ENCODE assay signal across 14 cellular contexts in genomic region chr19:54035215-54036178, GRCh38. TPM values are rescaled to one million over a fixed set of nuclear protein-coding genes. Genes with fewer than 3 reads are reported as not detected.
DNase-seq lines count a peak whose midpoint lies in the region; ATAC-seq and TF ChIP-seq lines count a peak whose summit lies in the region.
"Had no signal": no experiment of that assay in that cellular context is flagged by ENCODE, and none has a peak within 500 bp of the region (broad histone marks: within the 10 kb centered on the region; RNA-seq: fewer than 3 reads in every experiment).

No MANE protein-coding gene starts in this region.

- BruUV-seq in PC-9 (replicated peaks; lab: Mats Ljungman, UMichigan): no TSS peak

- WGBS in esophagus squamous epithelium, 2 donors: 40 to 41% methylated on average over 4 of the region's 4 CpGs
- WGBS in thyroid gland, 2 donors: 45 to 56% methylated on average over 4 of the region's 4 CpGs

- H3K27me3 ChIP-seq in PC-9 (ENCODE audit: insufficient read depth, low read depth): no peaks in the 10 kb centered on the region
- H3K27me3 ChIP-seq in effector memory CD4-positive, alpha-beta T cell (replicated peaks; ENCODE audit: control insufficient read depth, insufficient read depth, low read length, poor library complexity, severe bottlenecking): no peaks in the 10 kb centered on the region
- peaks cover 0 to 24% (median 0%) of the 10 kb centered on the region in 4 donors for H3K27me3 ChIP-seq in esophagus squamous epithelium
- no peaks in the 10 kb centered on the region for H3K27me3 ChIP-seq in thyroid gland

- H3K9me3 Mint-ChIP-seq in neural crest cell: peaks cover 2% of the 10 kb centered on the region
- H3K9me3 Mint-ChIP-seq: activated naive CD8-positive, alpha-beta T cell treated with anti-CD3 and anti-CD28 coated beads for 36 hours had no signal

- peaks cover 13% of the 10 kb centered on the region for H3K4me1 Mint-ChIP-seq in neural crest cell
- H3K4me1 Mint-ChIP-seq: activated naive CD8-positive, alpha-beta T cell treated with anti-CD3 and anti-CD28 coated beads for 36 hours; IgD-negative memory B cell had no signal

- CTCF ChIA-PET in PC-9 (lab: Charles Lee): interaction anchor here (0.6 kb wide), 1 partner anchor 11 kb away, joined by 3 read pairs; no protein-coding TSS in a partner anchor

- H3F3A ChIP-seq in PC-9 (ENCODE audit: insufficient read depth, low read depth): peaks cover 8% of the 10 kb centered on the region

- intact Hi-C loops in PC-9 (cut with micrococcal nuclease; ENCODE audit: unreplicated experiment) (loop anchor here (10.0 kb wide), 1 partner anchor 841 kb away; the partner anchor contains the start of gene ZNF665), esophagus squamous epithelium (cut with DNase I) (no loop called here), thyroid gland (cut with DNase I) (no loop called here)

- H3K9me2 ChIP-seq in PC-9 (ENCODE audit: insufficient read depth): no peaks in the 10 kb centered on the region

- H3K4me2 ChIP-seq in PC-9: peak overlapping the region; percentile 42

- no peak for ATAC-seq in GM21423 (IDR thresholded peaks at IDR 0.05; ENCODE audit: unreplicated experiment)

- H3K79me2 ChIP-seq in PC-9 (ENCODE audit: low read depth): no peaks in the 10 kb centered on the region

- H2AFZ ChIP-seq in PC-9: 0 out of 2 replicates have a peak overlapping the region, but pooled peaks have one; percentile 59

- DNase-seq in DMS 273 treated with DMSO at 0.1 percent for 48 hours (lab: John Stamatoyannopoulos, UW) (peak; percentile 26), PC-9 (peak; percentile 32 to 75), epithelial cell of prostate (ENCODE audit: low read depth, low spot score) (peak; percentile 20), neural crest cell (ENCODE audit: low read depth, low spot score) (no peak), esophagus squamous epithelium (lab: John Stamatoyannopoulos, UW) (no peak), thyroid gland (no peak)
- no peak for DNase-seq in effector memory CD4-positive, alpha-beta T cell
- DNase-seq: activated naive CD8-positive, alpha-beta T cell treated with anti-CD3 and anti-CD28 coated beads for 36 hours; DMS153; nucleus accumbens; WERI-Rb-1 had no signal

- TF ChIP-seq CTCF in PC-9 (conservative IDR thresholded peaks at IDR 0.05) (no peak), neural crest cell (conservative IDR thresholded peaks at IDR 0.05) (no peak), esophagus squamous epithelium (IDR thresholded peaks at IDR 0.05) (no peak), thyroid gland (IDR thresholded peaks at IDR 0.05) (no peak)

- POLR2A ChIA-PET in PC-9 (lab: Charles Lee; ENCODE audit: unreplicated experiment): interaction anchor here (0.6 to 0.7 kb wide), 3 partner anchors 60 to 228 kb away, joined by 4 to 9 read pairs (median 7); no protein-coding TSS in a partner anchor

- no peaks in the 10 kb centered on the region for H3K36me3 Mint-ChIP-seq in neural crest cell (ENCODE audit: low read depth)
- H3K36me3 Mint-ChIP-seq: activated naive CD8-positive, alpha-beta T cell treated with anti-CD3 and anti-CD28 coated beads for 36 hours; IgD-negative memory B cell had no signal

- no peak overlapping the region for H3K4me3 Mint-ChIP-seq in neural crest cell
- H3K4me3 Mint-ChIP-seq: activated naive CD8-positive, alpha-beta T cell treated with anti-CD3 and anti-CD28 coated beads for 36 hours; IgD-negative memory B cell had no signal

- H3K4me3 ChIP-seq in PC-9 (no peak overlapping the region), esophagus squamous epithelium (no peak overlapping the region), thyroid gland (replicated peaks in 1 of 3) (no peak overlapping the region)
- H3K4me3 ChIP-seq in effector memory CD4-positive, alpha-beta T cell (ENCODE audit: insufficient read depth, low read depth, low read length, poor library complexity, severe bottlenecking): no peak overlapping the region

- H3K4me1 ChIP-seq in PC-9 (replicated peaks; ENCODE audit: insufficient read depth): peaks cover 21% of the 10 kb centered on the region
- H3K4me1 ChIP-seq in effector memory CD4-positive, alpha-beta T cell (ENCODE audit: control insufficient read depth, insufficient read depth, low read length, poor library complexity, severe bottlenecking): no peaks in the 10 kb centered on the region
- H3K4me1 ChIP-seq in esophagus squamous epithelium: no peaks in the 10 kb centered on the region
- no peaks in the 10 kb centered on the region for H3K4me1 ChIP-seq in thyroid gland

- peaks cover 16% of the 10 kb centered on the region for H3K27me3 Mint-ChIP-seq in neural crest cell (ENCODE audit: low read depth)

- no peaks in the 10 kb centered on the region for H4K20me1 ChIP-seq in PC-9 (ENCODE audit: insufficient read depth)

- TF ChIP-seq POLR2A in esophagus squamous epithelium (IDR thresholded peaks at IDR 0.05): no peak
- TF ChIP-seq POLR2A in thyroid gland (IDR thresholded peaks at IDR 0.05): no peak

- no peaks in the 10 kb centered on the region for H3K36me3 ChIP-seq in PC-9 (ENCODE audit: low read depth)
- no peaks in the 10 kb centered on the region for H3K36me3 ChIP-seq in effector memory CD4-positive, alpha-beta T cell (ENCODE audit: control insufficient read depth, insufficient read depth, low read length)
- no peaks in the 10 kb centered on the region for H3K36me3 ChIP-seq in esophagus squamous epithelium
- no peaks in the 10 kb centered on the region for H3K36me3 ChIP-seq in thyroid gland
- H3K36me3 ChIP-seq: WERI-Rb-1 had no signal

- peak overlapping the region; percentile 84 for H3K27ac Mint-ChIP-seq in neural crest cell (ENCODE audit: unreplicated experiment)
- H3K27ac Mint-ChIP-seq: activated naive CD8-positive, alpha-beta T cell treated with anti-CD3 and anti-CD28 coated beads for 36 hours; IgD-negative memory B cell had no signal

- H3K27ac ChIP-seq in PC-9 (peak overlapping the region; percentile 36), epithelial cell of prostate (peak overlapping the region; percentile 35), esophagus squamous epithelium (no peak overlapping the region), thyroid gland (no peak overlapping the region)
- no peak overlapping the region for H3K27ac ChIP-seq in effector memory CD4-positive, alpha-beta T cell (ENCODE audit: insufficient read depth, low read length, poor library complexity, severe bottlenecking)
- H3K27ac ChIP-seq: WERI-Rb-1 had no signal

- H3K9me3 ChIP-seq in PC-9 (ENCODE audit: insufficient read depth, low read depth): no peaks in the 10 kb centered on the region
- no peaks in the 10 kb centered on the region for H3K9me3 ChIP-seq in effector memory CD4-positive, alpha-beta T cell (ENCODE audit: control insufficient read depth, low read length)
- no peaks in the 10 kb centered on the region for H3K9me3 ChIP-seq in esophagus squamous epithelium
- no peaks in the 10 kb centered on the region for H3K9me3 ChIP-seq in thyroid gland

RNA-seq across cellular contexts. Expression of gene VSTM1, which starts 28.2 kb away (rescaled TPM):
- total RNA-seq in PC-9 (2021) (0.59 TPM in 1 of 2 replicates, not detected in the other), neural crest cell (not detected in 2 replicates), esophagus squamous epithelium (not detected), thyroid gland (not detected)
- total RNA-seq: activated naive CD8-positive, alpha-beta T cell treated with anti-CD3 and anti-CD28 coated beads for 36 hours; NCI-H460 had no signal

RNA-seq across cellular contexts. Expression of gene CACNG6, which starts 44.1 kb away (rescaled TPM):
- total RNA-seq in PC-9 (2021) (11.5 and 18.7 TPM in 2 replicates), neural crest cell (0.77 and 0.82 TPM in 2 replicates), esophagus squamous epithelium (1 to 10 TPM in 1 of 4 donors, not detected in 3; 1.4 TPM), thyroid gland (not detected)
- total RNA-seq: activated naive CD8-positive, alpha-beta T cell treated with anti-CD3 and anti-CD28 coated beads for 36 hours had no signal

RNA-seq across cellular contexts. Expression of gene TARM1, which starts 45.7 kb away (rescaled TPM):
- total RNA-seq in PC-9 (2021) (not detected in 2 replicates), neural crest cell (not detected in 2 replicates), esophagus squamous epithelium (not detected), thyroid gland (not detected)
- total RNA-seq: activated naive CD8-positive, alpha-beta T cell treated with anti-CD3 and anti-CD28 coated beads for 36 hours; NCI-H460 had no signal

Comparison
In these comparisons a context has a peak if more than half of its experiments do, and no peak if none do; other contexts are left out.
1. DNase-seq: peak in DMS 273 treated with DMSO at 0.1 percent for 48 hours (single experiment), PC-9 (2 of 2) and epithelial cell of prostate (single experiment); none in neural crest cell (single experiment), effector memory CD4-positive, alpha-beta T cell (0 of 3), esophagus squamous epithelium (single experiment) and thyroid gland (0 of 2).
2. H3K27ac ChIP-seq: peak in PC-9 (single experiment) and epithelial cell of prostate (single experiment); none in effector memory CD4-positive, alpha-beta T cell (single experiment), esophagus squamous epithelium (0 of 4) and thyroid gland (0 of 3).